In the genomic region with DNA sequence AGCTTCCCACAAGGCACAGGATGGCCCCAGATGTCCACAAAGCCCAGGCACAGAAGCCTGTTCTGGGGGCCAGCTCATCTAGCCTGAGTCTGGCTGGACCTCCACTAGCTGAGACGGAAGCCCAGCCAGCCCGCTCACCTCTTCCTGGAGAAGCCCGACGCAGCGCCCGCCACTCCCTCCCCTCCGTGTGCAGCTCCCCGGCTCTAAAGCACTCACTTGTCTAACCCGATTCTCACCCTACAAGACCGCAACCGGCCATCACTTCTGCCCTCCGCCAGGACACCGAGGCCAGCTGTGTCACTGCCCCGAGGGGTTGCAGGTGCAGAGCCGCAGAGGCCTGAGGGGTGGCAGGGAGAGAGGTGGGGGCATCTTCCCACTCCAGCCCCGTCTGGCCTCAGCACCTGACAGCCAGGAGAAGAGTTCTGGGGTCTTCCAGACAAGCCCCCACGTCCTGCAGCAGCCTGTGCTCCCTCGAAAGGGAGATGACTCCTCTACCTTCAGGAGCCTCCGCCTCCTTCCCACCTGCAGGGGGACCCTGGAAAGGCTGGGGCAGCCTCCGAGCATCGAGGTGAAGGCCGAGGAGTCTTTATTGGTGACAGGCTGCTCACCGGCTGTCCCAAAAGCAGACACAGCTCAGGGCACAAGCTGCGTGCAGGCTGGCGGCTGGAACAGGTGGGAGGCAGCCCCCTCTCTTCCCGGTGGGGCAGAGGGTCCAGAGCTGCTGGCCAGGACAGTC, we compare ENCODE assay signal across 17 cellular contexts. TPM values are rescaled to one million over a fixed set of nuclear protein-coding genes. Genes with fewer than 3 reads are reported as not detected.
DNase-seq lines count a peak whose midpoint lies in the region; ATAC-seq, FAIRE-seq and TF ChIP-seq lines count a peak whose summit lies in the region.
"Had no signal": no experiment of that assay in that cellular context is flagged by ENCODE, and none has a peak within 500 bp of the region (broad histone marks: within the 10 kb centered on the region; RNA-seq: fewer than 3 reads in every experiment).

No MANE protein-coding gene starts in this region.

- no peaks in the 10 kb centered on the region for H4K20me1 ChIP-seq in HepG2 (ENCODE audit: insufficient read depth, low read length)

- no peak for TF ChIP-seq RAD21 in HepG2 (CRISPR knock-in tag; IDR thresholded peaks at IDR 0.05)

- peak overlapping the region; percentile 52 for H3K4me2 ChIP-seq in HepG2 (ENCODE audit: low read depth, low read length)

- H3K4me3 Mint-ChIP-seq in stimulated activated naive B cell treated with anti-CD40 and anti-IgM and Interleukin-4, amounts not matched to agents 10 μg/mL and 1 μg/mL and 100 μg/mL, for 72 hours: peak overlapping the region in 1 of 2 donors; percentile 37
- H3K4me3 Mint-ChIP-seq: activated CD4-positive, alpha-beta T cell treated with anti-CD3 and anti-CD28 coated beads, Interleukin-2, amount 10 ng/mL, durations not matched to agents 7 days and 5 days; activated naive CD8-positive, alpha-beta T cell treated with anti-CD3 and anti-CD28 coated beads, Interleukin-2, amount 50 U/mL, for 24 hours had no signal

- TF ChIP-seq EP300 in HepG2 (IDR thresholded peaks at IDR 0.05; ENCODE audit: low read depth in 2 of 2, low read length in 2 of 2): no peak
- no peak for TF ChIP-seq EP300 in HepG2 (CRISPR knock-in tag; IDR thresholded peaks at IDR 0.05; ENCODE audit: borderline replicate concordance)

- BruUV-seq in HepG2 (replicated peaks; lab: Mats Ljungman, UMichigan): no TSS peak

- WGBS in HepG2 (ENCODE audit: low lambda C conversion rate): 15% methylated on average over 14 of the region's 26 CpGs
- WGBS in right lobe of liver (ENCODE audit: insufficient coverage, low coverage, low lambda C conversion rate, missing lambda C conversion rate): 10% methylated on average over 2 of the region's 26 CpGs
- WGBS in psoas muscle, 3 donors: 10 to 16% (median 12%) methylated on average over 25 to 26 of the region's 26 CpGs

- no peak for DNase-seq in HepG2 (ENCODE audit: low spot score)
- no peak for DNase-seq in right lobe of liver
- DNase-seq in NCI-H69 (lab: John Stamatoyannopoulos, UW): peak; percentile 29
- DNase-seq in foreskin keratinocyte: no peak
- DNase-seq in stimulated activated naive B cell treated with anti-CD40 and anti-IgM and Interleukin-4, amounts not matched to agents 10 μg/mL and 1 μg/mL and 100 μg/mL, for 72 hours: no peak
- no peak for DNase-seq in HT-29 (ENCODE audit: low spot score)
- DNase-seq in psoas muscle: no peak
- DNase-seq: activated CD4-positive, alpha-beta T cell treated with anti-CD3 and anti-CD28 coated beads, Interleukin-2, amount 10 ng/mL, durations not matched to agents 7 days and 5 days; activated naive CD8-positive, alpha-beta T cell treated with anti-CD3 and anti-CD28 coated beads, Interleukin-2, amount 50 U/mL, for 24 hours; Calu3; dorsolateral prefrontal cortex; esophagus squamous epithelium; NCI-H2171 treated with DMSO at 0.1 percent for 48 hours had no signal

- peaks cover 4 to 11% of the 10 kb centered on the region in 2 donors for H3K36me3 Mint-ChIP-seq in stimulated activated naive B cell treated with anti-CD40 and anti-IgM and Interleukin-4, amounts not matched to agents 10 μg/mL and 1 μg/mL and 100 μg/mL, for 72 hours

- peak overlapping the region in 1 of 3 experiments; percentile 33; a peak in 3 of 6 replicates for H3K4me3 ChIP-seq in HepG2 (replicated peaks in 1 of 3; ENCODE audit: insufficient read depth in 1 of 3, low read depth in 2 of 3, low read length in 3 of 3)
- no peak overlapping the region for H3K4me3 ChIP-seq in right lobe of liver
- H3K4me3 ChIP-seq in psoas muscle: no peak overlapping the region
- H3K4me3 ChIP-seq: dorsolateral prefrontal cortex, esophagus squamous epithelium, heart left ventricle, SJSA1 had no signal

- no peaks in the 10 kb centered on the region for H3K9me3 ChIP-seq in HepG2 (ENCODE audit: low read length)
- H3K9me3 ChIP-seq in right lobe of liver: no peaks in the 10 kb centered on the region
- H3K9me3 ChIP-seq in psoas muscle: no peaks in the 10 kb centered on the region
- H3K9me3 ChIP-seq: esophagus squamous epithelium, heart left ventricle, SJSA1 had no signal

- H3K27me3 ChIP-seq in HepG2 (ENCODE audit: control insufficient read depth in 1 of 2, insufficient read depth in 2 of 2, low read length in 2 of 2): peaks cover 17 to 48% of the 10 kb centered on the region in 2 experiments
- no peaks in the 10 kb centered on the region for H3K27me3 ChIP-seq in right lobe of liver
- peaks cover 26% of the 10 kb centered on the region for H3K27me3 ChIP-seq in foreskin keratinocyte
- peaks cover 0 to 37% (median 12%) of the 10 kb centered on the region in 3 donors for H3K27me3 ChIP-seq in psoas muscle (ENCODE audit: insufficient read depth in 3 of 3, low read length in 2 of 3)

- H3K9me3 Mint-ChIP-seq in stimulated activated naive B cell treated with anti-CD40 and anti-IgM and Interleukin-4, amounts not matched to agents 10 μg/mL and 1 μg/mL and 100 μg/mL, for 72 hours: peaks cover 0 to 4% of the 10 kb centered on the region in 2 donors
- H3K9me3 Mint-ChIP-seq: activated CD4-positive, alpha-beta T cell treated with anti-CD3 and anti-CD28 coated beads, Interleukin-2, amount 10 ng/mL, durations not matched to agents 7 days and 5 days; activated naive CD8-positive, alpha-beta T cell treated with anti-CD3 and anti-CD28 coated beads, Interleukin-2, amount 50 U/mL, for 24 hours had no signal

- H3K27me3 Mint-ChIP-seq in stimulated activated naive B cell treated with anti-CD40 and anti-IgM and Interleukin-4, amounts not matched to agents 10 μg/mL and 1 μg/mL and 100 μg/mL, for 72 hours: peaks cover 7 to 8% of the 10 kb centered on the region in 2 donors

- FAIRE-seq in HepG2 (lab: Jason Lieb, UNC): no peak
- FAIRE-seq: bronchial epithelial cell had no signal

- no peak for TF ChIP-seq POLR2A in HepG2 (IDR thresholded peaks at IDR 0.05; ENCODE audit: insufficient read depth in 1 of 2, low read depth in 2 of 2, low read length in 2 of 2)
- no peak for TF ChIP-seq POLR2A in right lobe of liver (IDR thresholded peaks at IDR 0.05)

- ATAC-seq in HepG2: peak; percentile 25
- no peak for ATAC-seq in right lobe of liver
- peak; percentile 14 for ATAC-seq in foreskin keratinocyte
- ATAC-seq in stimulated activated naive B cell treated with anti-CD40 and anti-IgM and Interleukin-4, amounts not matched to agents 10 μg/mL and 1 μg/mL and 100 μg/mL, for 72 hours (replicated peaks): peak; percentile 53 to 60
- ATAC-seq in psoas muscle: no peak
- no peak for ATAC-seq in GM19452 (IDR thresholded peaks at IDR 0.05; ENCODE audit: unreplicated experiment)
- ATAC-seq: activated naive CD8-positive, alpha-beta T cell treated with anti-CD3 and anti-CD28 coated beads, Interleukin-2, amount 50 U/mL, for 24 hours; heart left ventricle had no signal

- H3K4me1 ChIP-seq in HepG2 (ENCODE audit: insufficient read depth, low read length): peaks cover 25% of the 10 kb centered on the region
- H3K4me1 ChIP-seq in right lobe of liver: no peaks in the 10 kb centered on the region
- no peaks in the 10 kb centered on the region for H3K4me1 ChIP-seq in foreskin keratinocyte
- no peaks in the 10 kb centered on the region for H3K4me1 ChIP-seq in psoas muscle

- no peaks in the 10 kb centered on the region for H3K79me2 ChIP-seq in HepG2 (ENCODE audit: insufficient read depth, low read length)

- CTCF ChIA-PET in HepG2 (lab: Yijun Ruan, JAX; ENCODE audit: low intra/inter-chr PET ratio, low total read pairs): no interaction called here

- H3K36me3 ChIP-seq in HepG2 (replicated peaks in 1 of 2; ENCODE audit: control insufficient read depth in 1 of 2, insufficient read depth in 2 of 2, low read length in 2 of 2): 0 out of 5 replicates have a peak, but pooled peaks cover 0 to 2% of the 10 kb centered on the region in 2 experiments
- H3K36me3 ChIP-seq in right lobe of liver: no peaks in the 10 kb centered on the region
- H3K36me3 ChIP-seq in psoas muscle (ENCODE audit: insufficient read depth in 1 of 2, low read depth in 1 of 2): peaks cover 0 to 2% of the 10 kb centered on the region in 2 donors
- H3K36me3 ChIP-seq: SJSA1 had no signal

- TF ChIP-seq CTCF in HepG2 (CRISPR knock-in tag; IDR thresholded peaks at IDR 0.05) (0 out of 2 replicates have a peak, but pooled peaks have one; percentile 10), right lobe of liver (IDR thresholded peaks at IDR 0.05) (no peak), foreskin keratinocyte (conservative IDR thresholded peaks at IDR 0.05) (no peak), psoas muscle (IDR thresholded peaks at IDR 0.05) (no peak)

- no peak overlapping the region for H3K9ac ChIP-seq in HepG2 (ENCODE audit: insufficient read depth, low read depth, low read length)

- H3K27ac Mint-ChIP-seq in stimulated activated naive B cell treated with anti-CD40 and anti-IgM and Interleukin-4, amounts not matched to agents 10 μg/mL and 1 μg/mL and 100 μg/mL, for 72 hours: peak overlapping the region; percentile 37
- H3K27ac Mint-ChIP-seq: activated CD4-positive, alpha-beta T cell treated with anti-CD3 and anti-CD28 coated beads, Interleukin-2, amount 10 ng/mL, durations not matched to agents 7 days and 5 days; activated naive CD8-positive, alpha-beta T cell treated with anti-CD3 and anti-CD28 coated beads, Interleukin-2, amount 50 U/mL, for 24 hours had no signal

- in situ Hi-C loops in HepG2 (cut with HindIII; ENCODE audit: extremely low pct_ligation_motif_present, low pct_unique_long_range_greater_than_20kb): no loop called here

- intact Hi-C loops in HepG2 (cut with micrococcal nuclease; ENCODE audit: unreplicated experiment) (no loop called here), right lobe of liver (cut with DNase I) (no loop called here), psoas muscle (cut with DNase I) (no loop called here)

- H2AFZ ChIP-seq in HepG2 (ENCODE audit: low read length): no peak overlapping the region

- POLR2A ChIA-PET in HepG2 (lab: Yijun Ruan, JAX): interaction anchor here (1.2 kb wide), 1 partner anchor 15 kb away, joined by 3 read pairs; no protein-coding TSS in a partner anchor

- H3K27ac ChIP-seq in HepG2 (ENCODE audit: extremely low read length, insufficient read depth, low read length) (no peak overlapping the region), right lobe of liver (no peak overlapping the region), foreskin keratinocyte (no peak overlapping the region), psoas muscle (no peak overlapping the region)
- H3K27ac ChIP-seq: dorsolateral prefrontal cortex, esophagus squamous epithelium, heart left ventricle, SJSA1 had no signal

- H3K4me1 Mint-ChIP-seq in stimulated activated naive B cell treated with anti-CD40 and anti-IgM and Interleukin-4, amounts not matched to agents 10 μg/mL and 1 μg/mL and 100 μg/mL, for 72 hours: peaks cover 11 to 27% of the 10 kb centered on the region in 2 donors
- H3K4me1 Mint-ChIP-seq: activated CD4-positive, alpha-beta T cell treated with anti-CD3 and anti-CD28 coated beads, Interleukin-2, amount 10 ng/mL, durations not matched to agents 7 days and 5 days had no signal

RNA-seq across cellular contexts. Expression of a gene that starts 5.9 kb away (rescaled TPM):
- total RNA-seq in HepG2 (2016; rRNA removed; fragmentation: Illumina TruSeq; extraction: Trizol) (0.97 and 1.2 TPM in 2 replicates), right lobe of liver (1 to 10 TPM in 1 of 6 experiments, under 1 TPM in 1, not detected in 4; 0.19 to 1.6 TPM), foreskin keratinocyte (0.11 and 0.24 TPM in 2 replicates), psoas muscle (10 to 100 TPM in 1 of 4 donors, 1 to 10 TPM in 3; 1.1 to 29.9 (median 4.5) TPM)
- total RNA-seq in HepG2 (2016; cell fraction: cytosol; rRNA removed; fragmentation: Illumina TruSeq; extraction: Trizol; ENCODE audit: low read depth): 0.61 and 0.62 TPM in 2 replicates
- total RNA-seq in HepG2 (2016; cell fraction: insoluble cytoplasmic fraction; rRNA removed; fragmentation: Illumina TruSeq; extraction: Trizol): 1.0 and 1.1 TPM in 2 replicates
- 1.3 and 1.6 TPM in 2 replicates for total RNA-seq in HepG2 (2016; cell fraction: membrane; rRNA removed; fragmentation: Illumina TruSeq; extraction: Trizol)
- 0.56 and 0.94 TPM in 2 replicates for total RNA-seq in HepG2 (2016; cell fraction: nucleus; rRNA removed; fragmentation: Illumina TruSeq; extraction: Trizol)
- polyA plus RNA-seq in HepG2 (2011; rRNA removed) (1.8 and 2.9 TPM in 2 replicates), foreskin keratinocyte (0.03 and 0.13 TPM in 2 replicates), psoas muscle (1 to 10 TPM in 1 of 3 donors, under 1 TPM in 2; 0.13 to 5.7 (median 0.15) TPM)
- polyA plus RNA-seq in HepG2 (2011; cell fraction: cytosol; rRNA removed): 1.7 and 2.2 TPM in 2 replicates
- 2.6 and 3.2 TPM in 2 replicates for polyA plus RNA-seq in HepG2 (2011; cell fraction: nucleus; rRNA removed)
- 1.3 and 1.7 TPM in 2 replicates for polyA plus RNA-seq in HepG2 (2012)
- polyA plus RNA-seq in HepG2 (2016; cell fraction: cytosol; fragmentation: Illumina TruSeq; extraction: Trizol; ENCODE audit: low read depth): 0.97 and 1.5 TPM in 2 replicates
- 1.7 and 2.5 TPM in 2 replicates for polyA plus RNA-seq in HepG2 (2016; cell fraction: insoluble cytoplasmic fraction; fragmentation: Illumina TruSeq; extraction: Trizol; ENCODE audit: low read depth)
- 1.8 and 1.9 TPM in 2 replicates for polyA plus RNA-seq in HepG2 (2016; cell fraction: membrane; fragmentation: Illumina TruSeq; extraction: Trizol; ENCODE audit: low read depth)
- 1.9 and 2.0 TPM in 2 replicates for polyA plus RNA-seq in HepG2 (2016; cell fraction: nucleus; fragmentation: Illumina TruSeq; extraction: Trizol; ENCODE audit: insufficient read depth, low read depth)
- 0.35 and 2.3 TPM in 2 replicates for polyA minus RNA-seq in HepG2 (2011; rRNA and poly(A)+ RNA removed; ENCODE audit: low replicate concordance)
- 1.7 and 1.8 TPM in 2 replicates for polyA minus RNA-seq in HepG2 (2011; cell fraction: cytosol; rRNA and poly(A)+ RNA removed)
- polyA minus RNA-seq in HepG2 (2011; cell fraction: nucleus; rRNA and poly(A)+ RNA removed): 0.64 and 0.75 TPM in 2 replicates
- not detected in 2 replicates for total RNA-seq in HT-29 (2014; rRNA removed; shearing (Covaris generic))
- total RNA-seq: activated CD4-positive, alpha-beta T cell treated with anti-CD3 and anti-CD28 coated beads, Interleukin-2, amount 10 ng/mL, durations not matched to agents 7 days and 5 days; SJSA1 had no signal

RNA-seq across cellular contexts. Expression of a gene that starts 12.7 kb away (rescaled TPM):
- total RNA-seq in HepG2 (2016; rRNA removed; fragmentation: Illumina TruSeq; extraction: Trizol) (25.0 and 41.6 TPM in 2 replicates), right lobe of liver (10 to 100 TPM; 13.5 to 29.5 (median 19.6) TPM), foreskin keratinocyte (29.6 and 30.8 TPM in 2 replicates), psoas muscle (10 to 100 TPM; 16.9 to 26.8 (median 20.0) TPM)
- total RNA-seq in HepG2 (2016; cell fraction: cytosol; rRNA removed; fragmentation: Illumina TruSeq; extraction: Trizol; ENCODE audit: low read depth): 28.6 and 43.2 TPM in 2 replicates
- total RNA-seq in HepG2 (2016; cell fraction: insoluble cytoplasmic fraction; rRNA removed; fragmentation: Illumina TruSeq; extraction: Trizol): 19.6 and 44.5 TPM in 2 replicates
- 45.1 and 60.0 TPM in 2 replicates for total RNA-seq in HepG2 (2016; cell fraction: membrane; rRNA removed; fragmentation: Illumina TruSeq; extraction: Trizol)
- 30.3 and 32.7 TPM in 2 replicates for total RNA-seq in HepG2 (2016; cell fraction: nucleus; rRNA removed; fragmentation: Illumina TruSeq; extraction: Trizol)
- polyA plus RNA-seq in HepG2 (2011; rRNA removed) (33.6 and 34.2 TPM in 2 replicates), foreskin keratinocyte (42.4 and 43.3 TPM in 2 replicates), psoas muscle (10 to 100 TPM; 28.4 to 70.1 (median 32.6) TPM)
- polyA plus RNA-seq in HepG2 (2011; cell fraction: cytosol; rRNA removed): 39.9 and 48.2 TPM in 2 replicates
- 22.1 and 24.0 TPM in 2 replicates for polyA plus RNA-seq in HepG2 (2011; cell fraction: nucleus; rRNA removed)
- polyA plus RNA-seq in HepG2 (2012): 18.4 and 30.9 TPM in 2 replicates
- 41.4 and 52.9 TPM in 2 replicates for polyA plus RNA-seq in HepG2 (2016; cell fraction: cytosol; fragmentation: Illumina TruSeq; extraction: Trizol; ENCODE audit: low read depth)
- polyA plus RNA-seq in HepG2 (2016; cell fraction: insoluble cytoplasmic fraction; fragmentation: Illumina TruSeq; extraction: Trizol; ENCODE audit: low read depth): 27.9 and 37.1 TPM in 2 replicates
- polyA plus RNA-seq in HepG2 (2016; cell fraction: membrane; fragmentation: Illumina TruSeq; extraction: Trizol; ENCODE audit: low read depth): 50.5 and 57.8 TPM in 2 replicates
- 65.1 and 70.7 TPM in 2 replicates for polyA plus RNA-seq in HepG2 (2016; cell fraction: nucleus; fragmentation: Illumina TruSeq; extraction: Trizol; ENCODE audit: insufficient read depth, low read depth)
- polyA minus RNA-seq in HepG2 (2011; rRNA and poly(A)+ RNA removed; ENCODE audit: low replicate concordance): 38.4 and 71.1 TPM in 2 replicates
- 13.8 and 15.1 TPM in 2 replicates for polyA minus RNA-seq in HepG2 (2011; cell fraction: cytosol; rRNA and poly(A)+ RNA removed)
- 8.5 and 9.3 TPM in 2 replicates for polyA minus RNA-seq in HepG2 (2011; cell fraction: nucleus; rRNA and poly(A)+ RNA removed)
- total RNA-seq in HT-29 (2014; rRNA removed; shearing (Covaris generic)): 43.0 and 45.5 TPM in 2 replicates

RNA-seq across cellular contexts. Expression of a gene that starts 24.6 kb away (rescaled TPM):
- 1.4 and 1.7 TPM in 2 replicates for total RNA-seq in HepG2 (2016; rRNA removed; fragmentation: Illumina TruSeq; extraction: Trizol)
- 1.3 and 2.3 TPM in 2 replicates for total RNA-seq in HepG2 (2016; cell fraction: cytosol; rRNA removed; fragmentation: Illumina TruSeq; extraction: Trizol; ENCODE audit: low read depth)
- total RNA-seq in HepG2 (2016; cell fraction: insoluble cytoplasmic fraction; rRNA removed; fragmentation: Illumina TruSeq; extraction: Trizol): 1.3 and 1.7 TPM in 2 replicates
- total RNA-seq in HepG2 (2016; cell fraction: membrane; rRNA removed; fragmentation: Illumina TruSeq; extraction: Trizol): 2.6 and 3.1 TPM in 2 replicates
- 1.5 TPM in 2 replicates for total RNA-seq in HepG2 (2016; cell fraction: nucleus; rRNA removed; fragmentation: Illumina TruSeq; extraction: Trizol)
- polyA plus RNA-seq in HepG2 (2011; rRNA removed): 3.3 and 3.9 TPM in 2 replicates
- polyA plus RNA-seq in HepG2 (2011; cell fraction: cytosol; rRNA removed): 3.1 and 3.7 TPM in 2 replicates
- polyA plus RNA-seq in HepG2 (2011; cell fraction: nucleus; rRNA removed): 6.7 and 7.8 TPM in 2 replicates
- 2.6 and 4.5 TPM in 2 replicates for polyA plus RNA-seq in HepG2 (2012)
- 7.6 and 10.4 TPM in 2 replicates for polyA plus RNA-seq in HepG2 (2016; cell fraction: cytosol; fragmentation: Illumina TruSeq; extraction: Trizol; ENCODE audit: low read depth)
- polyA plus RNA-seq in HepG2 (2016; cell fraction: insoluble cytoplasmic fraction; fragmentation: Illumina TruSeq; extraction: Trizol; ENCODE audit: low read depth): 3.9 and 5.5 TPM in 2 replicates
- 6.5 and 9.8 TPM in 2 replicates for polyA plus RNA-seq in HepG2 (2016; cell fraction: membrane; fragmentation: Illumina TruSeq; extraction: Trizol; ENCODE audit: low read depth)
- 7.6 and 8.6 TPM in 2 replicates for polyA plus RNA-seq in HepG2 (2016; cell fraction: nucleus; fragmentation: Illumina TruSeq; extraction: Trizol; ENCODE audit: insufficient read depth, low read depth)
- 1.2 TPM in 1 of 2 replicates, not detected in the other for polyA minus RNA-seq in HepG2 (2011; rRNA and poly(A)+ RNA removed; ENCODE audit: low replicate concordance)
- polyA minus RNA-seq in HepG2 (2011; cell fraction: cytosol; rRNA and poly(A)+ RNA removed): 1.2 and 1.7 TPM in 2 replicates
- polyA minus RNA-seq in HepG2 (2011; cell fraction: nucleus; rRNA and poly(A)+ RNA removed): 1.1 and 1.2 TPM in 2 replicates
- 1 to 10 TPM; 1.3 to 3.7 (median 2.3) TPM for total RNA-seq in right lobe of liver
- total RNA-seq in foreskin keratinocyte: 0.10 and 0.11 TPM in 2 replicates
- polyA plus RNA-seq in foreskin keratinocyte: 0.16 and 0.19 TPM in 2 replicates
- 0.03 and 0.23 TPM in 2 replicates for total RNA-seq in HT-29 (2014; rRNA removed; shearing (Covaris generic))
- 1 to 10 TPM; 1.2 to 5.4 (median 2.3) TPM for total RNA-seq in psoas muscle
- under 1 TPM; 0.48 to 0.73 (median 0.58) TPM for polyA plus RNA-seq in psoas muscle

RNA-seq across cellular contexts. Expression of a gene that starts 56.0 kb away (rescaled TPM):
- total RNA-seq in HepG2 (2016; rRNA removed; fragmentation: Illumina TruSeq; extraction: Trizol) (47.4 and 47.5 TPM in 2 replicates), right lobe of liver (10 to 100 TPM; 21.5 to 41.7 (median 23.7) TPM), foreskin keratinocyte (67.5 and 73.8 TPM in 2 replicates), psoas muscle (100 to 1,000 TPM in 1 of 4 donors, 10 to 100 TPM in 3; 63.4 to 104 (median 77.8) TPM)
- total RNA-seq in HepG2 (2016; cell fraction: cytosol; rRNA removed; fragmentation: Illumina TruSeq; extraction: Trizol; ENCODE audit: low read depth): 15.4 and 15.7 TPM in 2 replicates
- total RNA-seq in HepG2 (2016; cell fraction: insoluble cytoplasmic fraction; rRNA removed; fragmentation: Illumina TruSeq; extraction: Trizol): 38.4 and 51.3 TPM in 2 replicates
- 36.5 and 39.1 TPM in 2 replicates for total RNA-seq in HepG2 (2016; cell fraction: membrane; rRNA removed; fragmentation: Illumina TruSeq; extraction: Trizol)
- total RNA-seq in HepG2 (2016; cell fraction: nucleus; rRNA removed; fragmentation: Illumina TruSeq; extraction: Trizol): 22.7 and 29.7 TPM in 2 replicates
- polyA plus RNA-seq in HepG2 (2011; rRNA removed) (43.0 and 43.9 TPM in 2 replicates), foreskin keratinocyte (83.5 and 83.7 TPM in 2 replicates), psoas muscle (100 to 1,000 TPM in 2 of 3 donors, 10 to 100 TPM in 1; 99.1 to 186 (median 123) TPM)
- polyA plus RNA-seq in HepG2 (2011; cell fraction: cytosol; rRNA removed): 36.5 and 53.7 TPM in 2 replicates
- 91.7 and 100.0 TPM in 2 replicates for polyA plus RNA-seq in HepG2 (2011; cell fraction: nucleus; rRNA removed)
- polyA plus RNA-seq in HepG2 (2012): 31.5 and 46.4 TPM in 2 replicates
- 19.4 and 21.9 TPM in 2 replicates for polyA plus RNA-seq in HepG2 (2016; cell fraction: cytosol; fragmentation: Illumina TruSeq; extraction: Trizol; ENCODE audit: low read depth)
- 59.1 and 69.1 TPM in 2 replicates for polyA plus RNA-seq in HepG2 (2016; cell fraction: insoluble cytoplasmic fraction; fragmentation: Illumina TruSeq; extraction: Trizol; ENCODE audit: low read depth)
- 43.4 and 44.2 TPM in 2 replicates for polyA plus RNA-seq in HepG2 (2016; cell fraction: membrane; fragmentation: Illumina TruSeq; extraction: Trizol; ENCODE audit: low read depth)
- 75.8 and 78.8 TPM in 2 replicates for polyA plus RNA-seq in HepG2 (2016; cell fraction: nucleus; fragmentation: Illumina TruSeq; extraction: Trizol; ENCODE audit: insufficient read depth, low read depth)
- 33.4 and 37.8 TPM in 2 replicates for polyA minus RNA-seq in HepG2 (2011; rRNA and poly(A)+ RNA removed; ENCODE audit: low replicate concordance)
- polyA minus RNA-seq in HepG2 (2011; cell fraction: cytosol; rRNA and poly(A)+ RNA removed): 21.6 and 25.4 TPM in 2 replicates
- polyA minus RNA-seq in HepG2 (2011; cell fraction: nucleus; rRNA and poly(A)+ RNA removed): 12.1 and 13.1 TPM in 2 replicates
- 122 and 127 TPM in 2 replicates for total RNA-seq in HT-29 (2014; rRNA removed; shearing (Covaris generic))

RNA-seq across cellular contexts. Expression of a gene that starts 58.2 kb away (rescaled TPM):
- total RNA-seq in HepG2 (2016; rRNA removed; fragmentation: Illumina TruSeq; extraction: Trizol): 98.1 and 116 TPM in 2 replicates
- total RNA-seq in HepG2 (2016; cell fraction: cytosol; rRNA removed; fragmentation: Illumina TruSeq; extraction: Trizol; ENCODE audit: low read depth): 12.3 and 13.1 TPM in 2 replicates
- total RNA-seq in HepG2 (2016; cell fraction: insoluble cytoplasmic fraction; rRNA removed; fragmentation: Illumina TruSeq; extraction: Trizol): 83.9 and 120 TPM in 2 replicates
- 35.7 and 37.5 TPM in 2 replicates for total RNA-seq in HepG2 (2016; cell fraction: membrane; rRNA removed; fragmentation: Illumina TruSeq; extraction: Trizol)
- 71.2 and 83.7 TPM in 2 replicates for total RNA-seq in HepG2 (2016; cell fraction: nucleus; rRNA removed; fragmentation: Illumina TruSeq; extraction: Trizol)
- polyA plus RNA-seq in HepG2 (2011; rRNA removed): 74.4 and 81.4 TPM in 2 replicates
- 50.2 and 88.6 TPM in 2 replicates for polyA plus RNA-seq in HepG2 (2011; cell fraction: cytosol; rRNA removed)
- 183 and 242 TPM in 2 replicates for polyA plus RNA-seq in HepG2 (2011; cell fraction: nucleus; rRNA removed)
- 41.9 and 45.1 TPM in 2 replicates for polyA plus RNA-seq in HepG2 (2012)
- polyA plus RNA-seq in HepG2 (2016; cell fraction: cytosol; fragmentation: Illumina TruSeq; extraction: Trizol; ENCODE audit: low read depth): 9.6 TPM in 2 replicates
- polyA plus RNA-seq in HepG2 (2016; cell fraction: insoluble cytoplasmic fraction; fragmentation: Illumina TruSeq; extraction: Trizol; ENCODE audit: low read depth): 69.9 and 92.7 TPM in 2 replicates
- 20.1 and 20.4 TPM in 2 replicates for polyA plus RNA-seq in HepG2 (2016; cell fraction: membrane; fragmentation: Illumina TruSeq; extraction: Trizol; ENCODE audit: low read depth)
- polyA plus RNA-seq in HepG2 (2016; cell fraction: nucleus; fragmentation: Illumina TruSeq; extraction: Trizol; ENCODE audit: insufficient read depth, low read depth): 159 and 175 TPM in 2 replicates
- 118 and 211 TPM in 2 replicates for polyA minus RNA-seq in HepG2 (2011; rRNA and poly(A)+ RNA removed; ENCODE audit: low replicate concordance)
- 39.9 and 51.4 TPM in 2 replicates for polyA minus RNA-seq in HepG2 (2011; cell fraction: cytosol; rRNA and poly(A)+ RNA removed)
- polyA minus RNA-seq in HepG2 (2011; cell fraction: nucleus; rRNA and poly(A)+ RNA removed): 26.3 and 32.6 TPM in 2 replicates
- total RNA-seq in right lobe of liver: 10 to 100 TPM; 25.5 to 61.8 (median 33.0) TPM
- total RNA-seq in foreskin keratinocyte: 113 and 136 TPM in 2 replicates
- polyA plus RNA-seq in foreskin keratinocyte: 109 and 115 TPM in 2 replicates
- total RNA-seq in HT-29 (2014; rRNA removed; shearing (Covaris generic)): 271 and 308 TPM in 2 replicates
- total RNA-seq in psoas muscle: 10 to 100 TPM; 46.0 to 60.2 (median 55.9) TPM
- polyA plus RNA-seq in psoas muscle: 10 to 100 TPM; 58.3 to 92.2 (median 85.9) TPM

Comparison
In these comparisons a context has a peak if more than half of its experiments do, and no peak if none do; other contexts are left out.
1. ATAC-seq: peak in HepG2 (single experiment), foreskin keratinocyte (single experiment) and stimulated activated naive B cell treated with anti-CD40 and anti-IgM and Interleukin-4, amounts not matched to agents 10 μg/mL and 1 μg/mL and 100 μg/mL, for 72 hours (2 of 2); none in right lobe of liver (0 of 4), psoas muscle (0 of 4) and GM19452 (single experiment).